Comparison of ENCODE assay signal across 9 cellular contexts in the genomic region with DNA sequence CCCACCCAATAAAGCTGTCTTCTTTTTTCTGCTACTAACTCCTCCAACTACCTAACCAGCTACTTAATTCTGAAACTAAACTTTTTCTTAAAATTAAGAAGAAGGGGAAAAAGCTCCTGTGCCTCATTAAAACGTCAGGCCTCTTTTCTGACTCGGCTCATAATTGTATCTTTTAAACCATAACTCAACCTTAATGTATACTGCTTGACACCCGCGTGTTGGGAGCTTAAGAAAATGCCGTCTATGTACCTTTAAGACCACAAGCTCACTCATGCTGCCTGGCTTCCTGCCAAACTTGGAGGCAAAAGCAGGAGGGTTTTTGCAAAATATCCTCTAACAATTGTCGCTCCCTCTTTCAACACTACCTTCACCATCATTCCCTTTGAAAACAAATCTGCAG. TPM values are rescaled to one million over a fixed set of nuclear protein-coding genes. Genes with fewer than 3 reads are reported as not detected.
A peak's percentile ranks its signal among the peaks of the same experiment; 100 is the strongest.
DNase-seq lines count a peak whose midpoint lies in the region; ATAC-seq and TF ChIP-seq lines count a peak whose summit lies in the region.
"Had no signal": no experiment of that assay in that cellular context is flagged by ENCODE, and none has a peak within 500 bp of the region (broad histone marks: within the 10 kb centered on the region; RNA-seq: fewer than 3 reads in every experiment).

No MANE protein-coding gene starts in this region.

- no peaks in the 10 kb centered on the region for H3K9me3 ChIP-seq in HUES6 (ENCODE audit: control insufficient read depth, insufficient read depth, low read depth, low read length)
- H3K9me3 ChIP-seq in body of pancreas = no peaks in the 10 kb centered on the region
- no peaks in the 10 kb centered on the region for H3K9me3 ChIP-seq in tibial nerve

- H3K36me3 ChIP-seq in HUES6 (ENCODE audit: control insufficient read depth, insufficient read depth, low read length) = no peaks in the 10 kb centered on the region
- no peaks in the 10 kb centered on the region for H3K36me3 ChIP-seq in body of pancreas (replicated peaks in 1 of 2; ENCODE audit: insufficient read depth in 1 of 2, low read depth in 2 of 2)
- H3K36me3 ChIP-seq in tibial nerve = no peaks in the 10 kb centered on the region

- DNase-seq in DMS 273 treated with DMSO at 0.1 percent for 48 hours (lab: John Stamatoyannopoulos, UW) (peak; percentile 93), RKO (ENCODE audit: low spot score) (peak; percentile 66), body of pancreas (peak; percentile 51 to 65 (median 62)), medulla oblongata (ENCODE audit: extremely low spot score) (peak; percentile 32), tibial nerve (ENCODE audit: low spot score in 2 of 2) (peak; percentile 83 to 91), middle frontal gyrus (ENCODE audit: extremely low spot score, low spot score) (no peak), HFFc6 (no peak)

- peaks cover 10% of the 10 kb centered on the region for H3K27me3 Mint-ChIP-seq in HFFc6 (ENCODE audit: insufficient read depth)

- H3K27ac Mint-ChIP-seq in HFFc6 = no peak overlapping the region

- TF ChIP-seq CTCF in body of pancreas (IDR thresholded peaks at IDR 0.05) (no peak), tibial nerve (IDR thresholded peaks at IDR 0.05) (no peak), HFFc6 (IDR thresholded peaks at IDR 0.05) (no peak)

- no peak overlapping the region for H3K9ac ChIP-seq in HUES6 (ENCODE audit: low read length)
- H3K9ac ChIP-seq: KMS-11 had no signal

- H3K27ac ChIP-seq in HUES6 (ENCODE audit: low read depth, low read length) = no peak overlapping the region
- H3K27ac ChIP-seq in body of pancreas = peak overlapping the region in 1 of 4 donors; percentile 24
- peak overlapping the region; percentile 64 to 93 (median 85) for H3K27ac ChIP-seq in tibial nerve
- H3K27ac ChIP-seq: KMS-11 had no signal

- peaks cover 22% of the 10 kb centered on the region for H3K4me1 Mint-ChIP-seq in HFFc6 (ENCODE audit: low read depth)

- intact Hi-C loops in body of pancreas (cut with DNase I) = no loop called here

- H3K27me3 ChIP-seq in HUES6 (ENCODE audit: control insufficient read depth, insufficient read depth, low read length) = peaks cover 89% of the 10 kb centered on the region
- H3K27me3 ChIP-seq in body of pancreas = no peaks in the 10 kb centered on the region
- H3K27me3 ChIP-seq in tibial nerve = peaks cover 0 to 31% of the 10 kb centered on the region in 2 donors

- H3K4me3 Mint-ChIP-seq in HFFc6 = no peak overlapping the region

- H3K4me1 ChIP-seq in HUES6 (ENCODE audit: control insufficient read depth, insufficient read depth, low read length) = peaks cover 27% of the 10 kb centered on the region
- peaks cover 14% of the 10 kb centered on the region for H3K4me1 ChIP-seq in body of pancreas
- H3K4me1 ChIP-seq in tibial nerve = peaks cover 0 to 37% (median 0%) of the 10 kb centered on the region in 4 donors

- no peaks in the 10 kb centered on the region for H3K36me3 Mint-ChIP-seq in HFFc6 (ENCODE audit: low read depth)

- ATAC-seq in body of pancreas = no peak

- H3K4me3 ChIP-seq in HUES6 (ENCODE audit: low read depth, low read length) = peak overlapping the region; percentile 22
- H3K4me3 ChIP-seq in body of pancreas = no peak overlapping the region
- peak overlapping the region; percentile 3 to 75 (median 44) for H3K4me3 ChIP-seq in tibial nerve

- 18% methylated on average over 6 of the region's 6 CpGs for WGBS in body of pancreas, 2 donors
- 20 to 23% methylated on average over 6 of the region's 6 CpGs for WGBS in tibial nerve, 2 donors

- TF ChIP-seq EP300 in tibial nerve (IDR thresholded peaks at IDR 0.05) = peak in 1 of 2 donors; percentile 32

- TF ChIP-seq POLR2A in body of pancreas (IDR thresholded peaks at IDR 0.05) (no peak), tibial nerve (IDR thresholded peaks at IDR 0.05) (no peak)

- H3K9me3 Mint-ChIP-seq in HFFc6 = no peaks in the 10 kb centered on the region

RNA-seq across cellular contexts. Expression of a gene that starts 5.0 kb away (rescaled TPM):
- total RNA-seq in body of pancreas = 1 to 10 TPM; 5.4 to 6.6 TPM
- 10 to 100 TPM; 47.4 to 76.5 (median 53.9) TPM for total RNA-seq in tibial nerve
- under 1 TPM in 4 of 6 experiments, not detected in 2; 0.16 to 0.41 (median 0.26) TPM for total RNA-seq in HFFc6 (2021; fragmentation: NEBNext Ultra II Directional; extraction: Animal tissue kit (Norgen Biotek cat#: 25700))

Comparison
In these comparisons a context has a peak if more than half of its experiments do, and no peak if none do; other contexts are left out.
1. DNase-seq: peak in DMS 273 treated with DMSO at 0.1 percent for 48 hours (single experiment), RKO (single experiment), body of pancreas (4 of 4), medulla oblongata (single experiment) and tibial nerve (2 of 2); none in middle frontal gyrus (single experiment) and HFFc6 (single experiment).
2. H3K4me3 ChIP-seq: peak in HUES6 (single experiment) and tibial nerve (4 of 4); none in body of pancreas (0 of 2).
3. RNA of a gene that starts 5.0 kb away (total RNA-seq): 47.4 to 76.5 TPM in tibial nerve; 5.4 to 6.6 TPM in body of pancreas and 0.16 to 0.41 TPM in HFFc6; every median in the first group is over 4 times any median in the second.